8 cellular contexts compared by ENCODE assay signal in genomic region chr1:116571215-116571919, GRCh38. TPM values are rescaled to one million over a fixed set of nuclear protein-coding genes. Genes with fewer than 3 reads are reported as not detected.
DNase-seq lines count a peak whose midpoint lies in the region; ATAC-seq, FAIRE-seq and TF ChIP-seq lines count a peak whose summit lies in the region.

No MANE protein-coding gene starts in this region.

- DNase-seq in Calu3 (no peak), PC-3 (no peak), esophagus muscularis mucosa (ENCODE audit: extremely low spot score) (peak; percentile 74), pancreas (no peak)

- FAIRE-seq in pancreas (lab: Jason Lieb, UNC), result no peak

- H3K4me1 ChIP-seq in PC-3 (ENCODE audit: insufficient read depth, low read length), result peaks cover 53% of the 10 kb centered on the region
- H3K4me1 ChIP-seq in esophagus muscularis mucosa, result peaks cover 19 to 41% (median 30%) of the 10 kb centered on the region in 4 donors
- H3K4me1 ChIP-seq in pancreas, result no peaks in the 10 kb centered on the region

- H3K36me3 ChIP-seq in PC-3 (ENCODE audit: low read depth, low read length) (no peaks in the 10 kb centered on the region), esophagus muscularis mucosa (no peaks in the 10 kb centered on the region), pancreas (no peaks in the 10 kb centered on the region)

- H3K27me3 Mint-ChIP-seq in Calu3 (ENCODE audit: unreplicated experiment), result no peaks in the 10 kb centered on the region

- H2AFZ ChIP-seq in PC-3 (ENCODE audit: low read length), result peak overlapping the region; percentile 90

- H3K9me3 Mint-ChIP-seq in Calu3 (ENCODE audit: low read depth, unreplicated experiment), result no peaks in the 10 kb centered on the region

- H3F3A ChIP-seq in PC-3 (ENCODE audit: low read length, unreplicated experiment), result no peaks in the 10 kb centered on the region

- CTCF ChIA-PET in Calu3 (lab: Charles Lee), result interaction anchor here (0.6 to 0.7 kb wide), 3 partner anchors 13 to 433 kb away, joined by 3 to 9 read pairs (median 6); no protein-coding TSS in a partner anchor
- CTCF ChIA-PET in PC-3 (lab: Charles Lee), result no interaction called here

- peak overlapping the region; percentile 97 for H3K4me2 ChIP-seq in PC-3 (ENCODE audit: low read length)

- H3K27ac ChIP-seq in PC-3 (ENCODE audit: low read length) (peak overlapping the region; percentile 91; the same call in 1 of the 2 replicates), esophagus muscularis mucosa (replicated peaks in 1 of 4) (peak overlapping the region; percentile 97 to 99 (median 98)), pancreas (peak overlapping the region; percentile 86 to 94 (median 92))

- no peak for ATAC-seq in PC-3
- ATAC-seq in pancreas, result no peak
- ATAC-seq in GM18867 (IDR thresholded peaks at IDR 0.05; ENCODE audit: unreplicated experiment), result no peak
- no peak for ATAC-seq in GM18502 (IDR thresholded peaks at IDR 0.05; ENCODE audit: poor library complexity, unreplicated experiment)
- no peak for ATAC-seq in GM19397 (IDR thresholded peaks at IDR 0.05; ENCODE audit: unreplicated experiment)
- ATAC-seq in HG02588 (IDR thresholded peaks at IDR 0.05; ENCODE audit: unreplicated experiment), result no peak

- TF ChIP-seq EP300 in esophagus muscularis mucosa (IDR thresholded peaks at IDR 0.05), result no peak

- intact Hi-C loops in Calu3 (cut with micrococcal nuclease; ENCODE audit: unreplicated experiment) (loop anchor here (5.0 kb wide), 2 partner anchors 151 to 486 kb away; no protein-coding TSS in a partner anchor), PC-3 (cut with micrococcal nuclease) (loop anchor here (2.0 to 10.0 kb wide), 6 partner anchors 15 to 363 kb away; partner anchors contain the start of gene PTGFRN), esophagus muscularis mucosa (cut with DNase I) (loop anchor here (5.0 to 10.0 kb wide), 3 partner anchors 96 to 553 kb away; partner anchors contain the start of genes IGSF3 and TRIM45), pancreas (cut with DNase I) (no loop called here)

- H3K27me3 ChIP-seq in PC-3 (ENCODE audit: low read length) (no peaks in the 10 kb centered on the region), esophagus muscularis mucosa (no peaks in the 10 kb centered on the region), pancreas (peaks cover 0 to 14% (median 3%) of the 10 kb centered on the region in 4 donors)

- peak overlapping the region; percentile 96 for H3K9ac ChIP-seq in PC-3 (ENCODE audit: low read length)

- H3K4me1 Mint-ChIP-seq in Calu3 (ENCODE audit: low read depth, unreplicated experiment), result peaks cover 45% of the 10 kb centered on the region

- peaks cover 39% of the 10 kb centered on the region for H3K36me3 Mint-ChIP-seq in Calu3 (ENCODE audit: insufficient read depth, unreplicated experiment)

- peaks cover 17% of the 10 kb centered on the region; the same call in 1 of the 2 replicates for H4K20me1 ChIP-seq in PC-3 (ENCODE audit: low read length)

- H3K27ac Mint-ChIP-seq in Calu3 (ENCODE audit: unreplicated experiment), result peak overlapping the region; percentile 95

- H3K9me3 ChIP-seq in PC-3 (ENCODE audit: low read length), result no peaks in the 10 kb centered on the region
- H3K9me3 ChIP-seq in esophagus muscularis mucosa, result no peaks in the 10 kb centered on the region
- no peaks in the 10 kb centered on the region for H3K9me3 ChIP-seq in pancreas

- peak overlapping the region; percentile 87 for H3K4me3 Mint-ChIP-seq in Calu3 (ENCODE audit: low read depth, unreplicated experiment)

- no peak for TF ChIP-seq CTCF in Calu3 (IDR thresholded peaks at IDR 0.05; ENCODE audit: unreplicated experiment)
- TF ChIP-seq CTCF in PC-3 (conservative IDR thresholded peaks at IDR 0.05; ENCODE audit: low read depth, low read length), result no peak
- TF ChIP-seq CTCF in esophagus muscularis mucosa (IDR thresholded peaks at IDR 0.05), result no peak
- no peak for TF ChIP-seq CTCF in pancreas (IDR thresholded peaks at IDR 0.05)

- H3K4me3 ChIP-seq in PC-3 (ENCODE audit: low read length) (peak overlapping the region; percentile 92), esophagus muscularis mucosa (peak overlapping the region; percentile 80 to 95 (median 88)), pancreas (peak overlapping the region; percentile 60 to 90 (median 73))

- TF ChIP-seq POLR2A in esophagus muscularis mucosa (IDR thresholded peaks at IDR 0.05; ENCODE audit: low read depth), result no peak

- peaks cover 36% of the 10 kb centered on the region for H3K79me2 ChIP-seq in PC-3 (ENCODE audit: low read length)

- no peaks in the 10 kb centered on the region for H3K9me2 ChIP-seq in PC-3 (replicated peaks; ENCODE audit: low read length)

- POLR2A ChIA-PET in PC-3 (lab: Charles Lee; ENCODE audit: unreplicated experiment), result no interaction called here

- BruUV-seq in Calu3 (replicated peaks; lab: Mats Ljungman, UMichigan) (no TSS peak), PC-3 (replicated peaks; lab: Mats Ljungman, UMichigan) (TSS peak; percentile 80)

- WGBS in esophagus muscularis mucosa, result 9% methylated on average over 24 of the region's 24 CpGs
- 17 to 18% methylated on average over 24 of the region's 24 CpGs for WGBS in pancreas, 2 donors

RNA-seq across cellular contexts. Expression of gene CD58, which starts 0.5 kb away (rescaled TPM):
- total RNA-seq in Calu3 (2022) (18.9 and 22.9 TPM in 2 replicates), PC-3 (2014; rRNA removed) (15.2 and 26.9 TPM in 2 replicates), esophagus muscularis mucosa (10 to 100 TPM; 20.3 to 23.4 (median 21.7) TPM), pancreas (1 to 10 TPM; 1.7 to 9.1 (median 3.1) TPM)
- 1 to 10 TPM; 5.7 to 7.3 TPM for polyA plus RNA-seq in pancreas

Comparison
In these comparisons a context has a peak if more than half of its experiments do, and no peak if none do; other contexts are left out.
1. intact Hi-C loops: an anchor here in Calu3 (5.0 kb wide), PC-3 (2.0 to 10.0 kb wide) and esophagus muscularis mucosa (5.0 to 10.0 kb wide); none called in pancreas.